In the genomic region with DNA sequence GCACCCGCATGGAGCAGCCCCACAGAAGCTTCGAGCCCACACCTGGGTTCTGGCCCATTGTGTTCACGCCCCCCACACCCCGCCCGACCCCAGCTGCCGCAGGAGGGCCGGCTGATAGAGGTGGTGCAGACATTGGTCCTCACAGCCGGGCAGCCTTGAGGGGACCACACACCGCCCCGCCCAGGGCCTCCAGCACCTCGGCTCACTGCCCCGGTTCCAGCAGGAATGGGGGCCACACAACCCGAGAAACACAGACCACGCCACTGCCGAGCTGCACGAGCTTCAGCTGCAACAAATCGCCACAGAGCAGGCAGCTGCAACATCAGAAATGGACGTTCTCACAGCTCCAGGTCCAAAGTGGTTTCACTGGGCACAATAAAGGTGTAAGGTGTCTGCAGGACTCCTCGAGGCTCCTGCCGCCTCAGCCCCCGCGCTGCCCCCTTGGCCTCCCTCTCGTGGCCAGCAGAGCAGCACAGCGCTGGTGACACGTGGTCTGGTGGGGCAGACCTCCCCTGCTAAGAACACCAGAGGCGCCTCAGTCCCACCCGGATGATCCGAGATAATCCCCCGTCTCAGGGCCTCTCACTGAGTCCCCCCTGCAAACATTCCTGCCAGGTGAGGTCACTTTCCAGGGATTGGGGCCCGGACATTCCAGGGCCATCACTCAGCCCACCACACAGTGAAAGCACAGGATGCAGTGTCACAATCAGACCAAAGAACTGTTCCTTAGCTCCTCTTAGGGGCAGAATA, we compare ENCODE assay signal across 9 cellular contexts.
DNase-seq lines count a peak whose midpoint lies in the region; ATAC-seq, FAIRE-seq and TF ChIP-seq lines count a peak whose summit lies in the region.
"Had no signal": no experiment of that assay in that cellular context is flagged by ENCODE, and none has a peak within 500 bp of the region (broad histone marks: within the 10 kb centered on the region; RNA-seq: fewer than 3 reads in every experiment).

No MANE protein-coding gene starts in this region.

- peak; percentile 96 for DNase-seq in AG20443 (ENCODE audit: low spot score)
- DNase-seq in LHCN-M2 (ENCODE audit: low read depth): peak; percentile 95
- DNase-seq in endothelial cell of umbilical vein (ENCODE audit: low read depth, low spot score): peak; percentile 78
- DNase-seq in SIG-M5 (lab: John Stamatoyannopoulos, UW): no peak
- no peak for DNase-seq in central memory CD4-positive, alpha-beta T cell

- H3K27ac ChIP-seq in endothelial cell of umbilical vein (ENCODE audit: insufficient read depth, low read depth, low read length): peak overlapping the region; percentile 77
- H3K27ac ChIP-seq: HL-60 had no signal

- peak overlapping the region; percentile 59 for H3K9ac ChIP-seq in endothelial cell of umbilical vein (replicated peaks; ENCODE audit: extremely low read depth, insufficient read depth, low read length)

- ATAC-seq in GM19328 (IDR thresholded peaks at IDR 0.05; ENCODE audit: unreplicated experiment) (no peak), HG03196 (IDR thresholded peaks at IDR 0.05; ENCODE audit: unreplicated experiment) (no peak)

- H3K4me2 ChIP-seq in endothelial cell of umbilical vein (ENCODE audit: insufficient read depth, low read length): peak overlapping the region; percentile 33

- peak overlapping the region in 2 of 3 experiments; percentile 41 to 56 for H3K4me3 Mint-ChIP-seq in nephron

- peaks cover 25% of the 10 kb centered on the region for H3K4me1 Mint-ChIP-seq in nephron

- peaks cover 22% of the 10 kb centered on the region for H3K4me1 ChIP-seq in endothelial cell of umbilical vein (ENCODE audit: control insufficient read depth, extremely low read depth, insufficient read depth, low read length)

- H3K27me3 Mint-ChIP-seq in nephron (ENCODE audit: low read depth): peaks cover 38% of the 10 kb centered on the region

- peak overlapping the region; percentile 82 to 96 (median 94) for H3K27ac Mint-ChIP-seq in nephron

- no peaks in the 10 kb centered on the region for H3K36me3 Mint-ChIP-seq in nephron (ENCODE audit: low read depth)

- H4K20me1 ChIP-seq in endothelial cell of umbilical vein (replicated peaks; ENCODE audit: control insufficient read depth, extremely low read depth, insufficient read depth, low read length): no peaks in the 10 kb centered on the region

- POLR2A ChIA-PET in endothelial cell of umbilical vein (lab: Charles Lee): interaction anchor here (1.0 kb wide), 1 partner anchor 11 kb away, joined by 4 read pairs; no protein-coding TSS in a partner anchor

- no peaks in the 10 kb centered on the region for H3K27me3 ChIP-seq in endothelial cell of umbilical vein (ENCODE audit: control insufficient read depth in 2 of 2, insufficient read depth in 2 of 2, low read length in 2 of 2)

- peak overlapping the region; percentile 60 for H2AFZ ChIP-seq in endothelial cell of umbilical vein (ENCODE audit: low read depth, low read length)

- no peaks in the 10 kb centered on the region for H3K79me2 ChIP-seq in endothelial cell of umbilical vein (ENCODE audit: control insufficient read depth, insufficient read depth, low read length)

- H3K9me1 ChIP-seq in endothelial cell of umbilical vein (replicated peaks; ENCODE audit: control insufficient read depth, extremely low read depth, insufficient read depth, low read length): no peaks in the 10 kb centered on the region

- no peak overlapping the region for H3K4me3 ChIP-seq in endothelial cell of umbilical vein (replicated peaks in 1 of 3; ENCODE audit: insufficient read depth in 1 of 3, low read depth in 1 of 3, low read length in 3 of 3)

- no peaks in the 10 kb centered on the region for H3K36me3 ChIP-seq in endothelial cell of umbilical vein (ENCODE audit: control insufficient read depth in 2 of 2, extremely low read depth in 1 of 2, insufficient read depth in 2 of 2, low read length in 2 of 2)

- no peaks in the 10 kb centered on the region for H3K9me3 ChIP-seq in endothelial cell of umbilical vein (replicated peaks; ENCODE audit: control insufficient read depth, insufficient read depth, low read length)

- TSS peak; percentile 59 for BruUV-seq in endothelial cell of umbilical vein (replicated peaks; lab: Mats Ljungman, UMichigan)

- FAIRE-seq in endothelial cell of umbilical vein (lab: Jason Lieb, UNC): peak; percentile 96

- CTCF ChIA-PET in endothelial cell of umbilical vein (lab: Charles Lee): interaction anchor here (1.0 to 3.3 kb wide), 13 partner anchors 9 to 125 kb away, joined by 3 to 21 read pairs (median 4); no protein-coding TSS in a partner anchor

- TF ChIP-seq POLR2A in endothelial cell of umbilical vein (IDR thresholded peaks at IDR 0.05; ENCODE audit: low read depth, low read length): no peak

- dilution Hi-C loops in endothelial cell of umbilical vein (cut with MboI; ENCODE audit: extremely low pct_ligation_motif_present, low sequenced_read_pairs): no loop called here

- TF ChIP-seq CTCF in endothelial cell of umbilical vein (IDR thresholded peaks at IDR 0.05; ENCODE audit: extremely low read depth in 1 of 2, insufficient read depth in 1 of 2, low read depth in 1 of 2, low read length in 2 of 2) (peak; percentile 28 to 50), nephron (IDR thresholded peaks at IDR 0.05; ENCODE audit: unreplicated experiment in 3 of 3) (peak in 1 of 3 experiments; percentile 19)

- peaks cover 17% of the 10 kb centered on the region for H3K9me3 Mint-ChIP-seq in nephron

- intact Hi-C loops in endothelial cell of umbilical vein (cut with micrococcal nuclease): loop anchor here (1.0 to 2.0 kb wide), 3 partner anchors 29 to 116 kb away; no protein-coding TSS in a partner anchor

TF ChIP-seq in endothelial cell of umbilical vein, 7 proteins besides CTCF, POLR2A, EP300 and RAD21:
- TF ChIP-seq MYC (IDR thresholded peaks at IDR 0.05; ENCODE audit: low read depth, low read length): no peak
- TF ChIP-seq, protein P1, sequence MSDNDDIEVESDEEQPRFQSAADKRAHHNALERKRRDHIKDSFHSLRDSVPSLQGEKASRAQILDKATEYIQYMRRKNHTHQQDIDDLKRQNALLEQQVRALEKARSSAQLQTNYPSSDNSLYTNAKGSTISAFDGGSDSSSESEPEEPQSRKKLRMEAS (IDR thresholded peaks at IDR 0.05; ENCODE audit: insufficient read depth, insufficient read length): peak; percentile 90
- TF ChIP-seq EZH2 (IDR thresholded peaks at IDR 0.05; ENCODE audit: borderline replicate concordance, low read depth, low read length, severe bottlenecking): no peak
- TF ChIP-seq GATA2 (IDR thresholded peaks at IDR 0.05; ENCODE audit: insufficient read depth, insufficient read length, low read depth, low read length): peak; percentile 62
- TF ChIP-seq FOS (IDR thresholded peaks at IDR 0.05; ENCODE audit: borderline replicate concordance, insufficient read depth, low read length): peak; percentile 85
- TF ChIP-seq POLR2AphosphoS5 (IDR thresholded peaks at IDR 0.05; ENCODE audit: insufficient read depth, low read depth, low read length): peak; percentile 84
- peak; percentile 89 for TF ChIP-seq JUN (IDR thresholded peaks at IDR 0.05; ENCODE audit: borderline replicate concordance, insufficient read depth, insufficient read length, low read depth)

Comparison
In these comparisons a context has a peak if more than half of its experiments do, and no peak if none do; other contexts are left out.
1. DNase-seq: peak in AG20443 (single experiment), LHCN-M2 (single experiment) and endothelial cell of umbilical vein (single experiment); none in SIG-M5 (single experiment) and central memory CD4-positive, alpha-beta T cell (single experiment).